Comparison of ENCODE assay signal across 19 cellular contexts in the genomic region with DNA sequence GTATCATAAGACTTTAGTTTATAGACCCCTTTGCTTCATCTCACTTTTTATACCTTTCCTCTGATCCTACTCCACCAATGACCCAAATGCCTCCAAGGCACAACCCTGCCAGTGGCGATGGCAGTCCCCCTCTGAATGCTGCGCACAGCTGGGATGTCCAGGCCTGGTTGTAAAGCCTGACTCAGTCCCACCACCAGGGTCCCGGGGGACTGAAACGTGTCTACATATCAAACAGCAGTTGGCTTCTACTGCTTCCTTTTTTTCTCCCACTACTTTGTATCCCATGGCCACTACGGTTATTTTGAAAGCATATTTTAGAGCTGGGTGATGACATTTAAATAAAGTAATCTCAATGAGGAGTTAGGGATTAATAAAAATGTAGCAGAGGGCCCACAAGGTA.
A peak's percentile ranks its signal among the peaks of the same experiment; 100 is the strongest.
DNase-seq lines count a peak whose midpoint lies in the region; FAIRE-seq and TF ChIP-seq lines count a peak whose summit lies in the region.
"Had no signal": no experiment of that assay in that cellular context is flagged by ENCODE, and none has a peak within 500 bp of the region (broad histone marks: within the 10 kb centered on the region; RNA-seq: fewer than 3 reads in every experiment).

No MANE protein-coding gene starts in this region.

- no peak overlapping the region for H3K56ac ChIP-seq in H1 (replicated peaks; ENCODE audit: insufficient read length, low read depth, low read length)

- peak overlapping the region; percentile 48 for H3K4me2 ChIP-seq in BLaER1
- no peak overlapping the region for H3K4me2 ChIP-seq in H1 (ENCODE audit: insufficient read depth in 1 of 2, low read depth in 2 of 2, low read length in 2 of 2)

- H3K14ac ChIP-seq in H1 (ENCODE audit: insufficient read length), result no peak overlapping the region

- TF ChIP-seq EP300 in H1 (IDR thresholded peaks at IDR 0.05; ENCODE audit: borderline replicate concordance in 1 of 2, low read depth in 2 of 2, low read length in 2 of 2), result no peak

- no peak overlapping the region for H4K8ac ChIP-seq in H1 (ENCODE audit: extremely low read depth, insufficient read depth, low read length)

- TF ChIP-seq CTCF in NB4 (IDR thresholded peaks at IDR 0.05; ENCODE audit: low read depth, low read length), result no peak
- no peak for TF ChIP-seq CTCF in H1 (IDR thresholded peaks at IDR 0.05; ENCODE audit: control extremely low read depth in 1 of 3, insufficient read depth in 1 of 3, low read depth in 1 of 3, low read length in 3 of 3)
- TF ChIP-seq CTCF in right atrium auricular region (IDR thresholded peaks at IDR 0.05), result no peak

- H2AFZ ChIP-seq in H1 (ENCODE audit: low read length), result 0 out of 2 replicates have a peak overlapping the region, but pooled peaks have one; percentile 40

- H4K20me1 ChIP-seq in BLaER1, result no peaks in the 10 kb centered on the region
- no peaks in the 10 kb centered on the region for H4K20me1 ChIP-seq in H1 (replicated peaks in 1 of 2; ENCODE audit: control insufficient read depth in 1 of 2, insufficient read depth in 2 of 2, low read length in 2 of 2)

- H3K23ac ChIP-seq in H1 (ENCODE audit: insufficient read length), result no peak overlapping the region

- no peaks in the 10 kb centered on the region for H3K27me3 ChIP-seq in BLaER1
- H3K27me3 ChIP-seq in H1 (replicated peaks in 1 of 4; ENCODE audit: control insufficient read depth in 3 of 4, extremely low read depth in 1 of 4, insufficient read depth in 3 of 4, low read length in 3 of 4), result no peaks in the 10 kb centered on the region
- H3K27me3 ChIP-seq in right atrium auricular region, result no peaks in the 10 kb centered on the region

- H2BK12ac ChIP-seq in H1 (ENCODE audit: low read depth, low read length), result no peak overlapping the region

- no peak overlapping the region for H3K4ac ChIP-seq in H1 (replicated peaks; ENCODE audit: insufficient read length, low read depth, low read length)

- FAIRE-seq in H1 (lab: Jason Lieb, UNC), result no peak
- FAIRE-seq: GM12878, GM19239, H54, HTR-8/SVneo, K562 had no signal

- H3K36me3 ChIP-seq in BLaER1 (no peaks in the 10 kb centered on the region), H1 (ENCODE audit: control insufficient read depth in 2 of 4, insufficient read depth in 4 of 4, low read length in 3 of 4) (no peaks in the 10 kb centered on the region), right atrium auricular region (no peaks in the 10 kb centered on the region)

- H3K79me1 ChIP-seq in H1 (ENCODE audit: low read depth, low read length), result no peaks in the 10 kb centered on the region

- WGBS in H1 (ENCODE audit: extremely low coverage in 1 of 2, insufficient coverage in 1 of 2, insufficient read length in 1 of 2, insufficient replicate concordance in 2 of 2, low coverage in 1 of 2, low lambda C conversion rate in 2 of 2, missing lambda C conversion rate in 1 of 2), 2 experiments, result 96% methylated on average over 3 of the region's 5 CpGs; no CpG with 5 or more reads in 1 of the 2 experiments

- POLR2A ChIA-PET in H1 (lab: Charles Lee; ENCODE audit: partially characterized antibody), result no interaction called here

- H2BK15ac ChIP-seq in H1 (ENCODE audit: low read length), result no peak overlapping the region

- no peak overlapping the region for H2BK120ac ChIP-seq in H1 (replicated peaks; ENCODE audit: low read depth, low read length)

- H3K9ac ChIP-seq in BLaER1 (no peak overlapping the region), H1 (replicated peaks in 1 of 4; ENCODE audit: extremely low read depth in 1 of 4, low read depth in 3 of 4, low read length in 3 of 4) (no peak overlapping the region)

- CTCF ChIA-PET in H1 (lab: Charles Lee; ENCODE audit: partially characterized antibody), result interaction anchor here (0.9 to 5.2 kb wide), 4 partner anchors 10 to 62 kb away, joined by 3 to 27 read pairs (median 4); no protein-coding TSS in a partner anchor

- TF ChIP-seq POLR2A in NB4 (IDR thresholded peaks at IDR 0.05; ENCODE audit: extremely low read depth, insufficient read length) (no peak), H1 (IDR thresholded peaks at IDR 0.05; ENCODE audit: control extremely low read depth in 1 of 2, low read depth in 2 of 2, low read length in 2 of 2) (no peak)

- H2BK20ac ChIP-seq in H1 (ENCODE audit: low read length), result no peak overlapping the region

- H4K91ac ChIP-seq in H1 (replicated peaks; ENCODE audit: insufficient read length, low read length), result no peak overlapping the region

- no peak for TF ChIP-seq RAD21 in H1 (IDR thresholded peaks at IDR 0.05 in 1 of 2, conservative IDR thresholded peaks at IDR 0.05 in 1 of 2; ENCODE audit: low read depth in 2 of 2, low read length in 2 of 2)

- no peak overlapping the region for H3K27ac ChIP-seq in BLaER1
- H3K27ac ChIP-seq in H1 (ENCODE audit: low read depth, low read length), result no peak overlapping the region
- no peak overlapping the region for H3K27ac ChIP-seq in right atrium auricular region
- H3K27ac ChIP-seq: HL-60 had no signal

- H3K9me3 ChIP-seq in BLaER1, result 0 out of 2 replicates have a peak, but pooled peaks cover 4% of the 10 kb centered on the region
- no peaks in the 10 kb centered on the region for H3K9me3 ChIP-seq in H1 (ENCODE audit: insufficient read depth in 2 of 2, low read depth in 1 of 2, low read length in 1 of 2)
- peaks cover 0 to 7% of the 10 kb centered on the region in 2 donors for H3K9me3 ChIP-seq in right atrium auricular region

- peaks cover 15% of the 10 kb centered on the region for H3K4me1 ChIP-seq in BLaER1
- peaks cover 0 to 4% (median 0%) of the 10 kb centered on the region in 4 experiments; a peak in 1 of 7 replicates for H3K4me1 ChIP-seq in H1 (replicated peaks in 1 of 4; ENCODE audit: control insufficient read depth in 3 of 4, insufficient read depth in 4 of 4, low read length in 3 of 4)
- no peaks in the 10 kb centered on the region for H3K4me1 ChIP-seq in right atrium auricular region

- H3K23me2 ChIP-seq in H1 (ENCODE audit: low read depth, low read length), result no peaks in the 10 kb centered on the region

- H2AK5ac ChIP-seq in H1 (ENCODE audit: low read depth, low read length), result no peak overlapping the region

- peak; percentile 94 for DNase-seq in NB4 (ENCODE audit: low read depth)
- no peak for DNase-seq in H1 (ENCODE audit: low read depth in 1 of 2, low spot score in 2 of 2)
- DNase-seq in HPDE6-E6E7 (ENCODE audit: extremely low spot score), result no peak
- DNase-seq in NCI-H1105 (lab: John Stamatoyannopoulos, UW), result no peak
- no peak for DNase-seq in right atrium auricular region (ENCODE audit: low spot score)
- DNase-seq: ACHN; Calu3; CD8-positive, alpha-beta T cell; DMS79 treated with DMSO at 0.1 percent for 48 hours; EL; HFFc6; IMR-90 had no signal

- no peak overlapping the region for H2BK5ac ChIP-seq in H1 (ENCODE audit: low read depth, low read length)

- H4K5ac ChIP-seq in H1 (ENCODE audit: insufficient read length, low read depth, low read length), result no peak overlapping the region

- no peak overlapping the region for H3K4me3 ChIP-seq in BLaER1
- no peak overlapping the region for H3K4me3 ChIP-seq in NB4 (ENCODE audit: low read depth, low read length)
- no peak overlapping the region for H3K4me3 ChIP-seq in H1 (ENCODE audit: extremely low read depth in 1 of 4, insufficient read depth in 2 of 4, low read depth in 3 of 4, low read length in 4 of 4)
- H3K4me3 ChIP-seq in right atrium auricular region, result no peak overlapping the region
- H3K4me3 ChIP-seq: GM12878, K562 had no signal

- no peaks in the 10 kb centered on the region for H3K79me2 ChIP-seq in H1 (ENCODE audit: control insufficient read depth in 1 of 2, insufficient read depth in 2 of 2, low read length in 2 of 2)

- no peak overlapping the region for H3K18ac ChIP-seq in H1 (ENCODE audit: extremely low read depth, low read length)

TF ChIP-seq in H1, 55 proteins besides CTCF, POLR2A, EP300 and RAD21:
- no peak for TF ChIP-seq POU5F1 (IDR thresholded peaks at IDR 0.05; ENCODE audit: low read depth, low read length)
